In the genomic region with DNA sequence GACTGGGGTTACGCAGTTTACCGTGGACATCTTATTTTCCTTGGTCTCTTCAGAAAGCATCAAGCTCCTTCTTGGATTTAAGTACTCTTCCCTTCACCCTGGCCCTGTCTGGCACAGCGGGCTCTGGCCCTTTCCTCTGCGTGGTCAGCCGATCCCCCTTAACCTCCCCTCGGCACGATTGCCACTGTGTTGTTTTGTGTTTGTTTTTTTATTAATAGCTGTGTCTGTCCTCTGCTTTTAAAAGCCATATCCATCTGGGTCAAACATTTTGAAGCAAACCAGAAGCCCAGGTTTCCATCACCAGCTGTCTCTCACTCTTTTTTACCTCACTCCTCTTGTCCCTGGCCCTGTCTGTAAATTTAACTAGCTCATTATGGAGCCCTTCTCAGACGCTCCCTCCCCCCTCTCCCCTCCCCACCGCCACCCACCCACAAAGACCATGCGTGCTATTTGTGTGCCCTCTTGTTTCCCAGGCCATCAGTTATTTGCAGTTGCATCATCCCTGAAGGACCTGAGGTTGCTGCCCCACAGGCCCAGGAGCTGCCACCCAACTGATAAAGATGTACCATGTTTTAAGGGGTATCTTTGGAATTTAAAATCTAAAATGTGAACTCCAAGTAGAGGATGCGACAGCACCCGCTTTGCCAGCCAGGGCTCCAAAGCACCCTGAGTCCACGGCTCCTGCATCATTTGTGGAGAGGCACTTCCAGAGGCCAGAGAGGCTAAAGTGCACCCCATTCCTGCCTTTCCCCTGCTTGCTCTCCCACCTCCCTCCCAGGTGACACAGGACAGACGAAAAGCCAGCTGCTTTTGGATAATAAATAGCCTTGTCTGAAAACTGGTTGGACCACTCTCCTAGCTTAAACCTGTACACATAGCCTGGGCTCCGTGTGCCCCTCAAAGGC, we compare ENCODE assay signal across 9 cellular contexts. TPM values are rescaled to one million over a fixed set of nuclear protein-coding genes. Genes with fewer than 3 reads are reported as not detected.
DNase-seq lines count a peak whose midpoint lies in the region; ATAC-seq, FAIRE-seq and TF ChIP-seq lines count a peak whose summit lies in the region.
"Had no signal": no experiment of that assay in that cellular context is flagged by ENCODE, and none has a peak within 500 bp of the region (broad histone marks: within the 10 kb centered on the region; RNA-seq: fewer than 3 reads in every experiment).

No MANE protein-coding gene starts in this region.

- H3K4me3 ChIP-seq in HEK293 (ENCODE audit: low read depth, low read length) (no peak overlapping the region), duodenal mucosa (ENCODE audit: low read depth in 1 of 2, low read length in 2 of 2) (peak overlapping the region; percentile 50 to 67), small intestine (ENCODE audit: low read depth in 1 of 2, low read length in 2 of 2) (peak overlapping the region in 1 of 2 donors; percentile 95)
- H3K4me3 ChIP-seq: SJCRH30 had no signal

- CTCF ChIA-PET in HEK293 (lab: Yijun Ruan, JAX) = interaction anchor here (0.6 to 1.0 kb wide), 6 partner anchors 37 to 1230 kb away, joined by 3 to 4 read pairs (median 3); no protein-coding TSS in a partner anchor

- WGBS in small intestine, 3 donors = 34 to 42% (median 37%) methylated on average over 15 of the region's 15 CpGs

- TF ChIP-seq CTCF in HEK293 (tag by site-specific recombination; IDR thresholded peaks at IDR 0.05) = no peak

- H3K27me3 ChIP-seq in duodenal mucosa (ENCODE audit: control insufficient read depth in 1 of 2, insufficient read depth in 2 of 2, low read length in 2 of 2) (peaks cover 0 to 4% of the 10 kb centered on the region in 2 donors), small intestine (ENCODE audit: control insufficient read depth in 2 of 2, insufficient read depth in 2 of 2, low read length in 2 of 2) (peaks cover 0 to 2% of the 10 kb centered on the region in 2 donors)

- no peak overlapping the region for H3K27ac ChIP-seq in HEK293 (ENCODE audit: extremely low read depth, low read depth, low read length)
- H3K27ac ChIP-seq in duodenal mucosa (ENCODE audit: low read depth, low read length) = no peak overlapping the region
- peak overlapping the region; percentile 45 to 66 for H3K27ac ChIP-seq in small intestine (ENCODE audit: low read depth in 1 of 2, low read length in 1 of 2)
- H3K27ac ChIP-seq: SJCRH30 had no signal

- H3K4me1 ChIP-seq in HEK293 (ENCODE audit: control insufficient read depth, insufficient read depth, low read length) = peaks cover 26% of the 10 kb centered on the region
- peaks cover under 1 to 21% of the 10 kb centered on the region in 2 donors for H3K4me1 ChIP-seq in duodenal mucosa (ENCODE audit: control insufficient read depth in 1 of 2, insufficient read depth in 2 of 2, low read length in 2 of 2)
- peaks cover 0 to 3% of the 10 kb centered on the region in 2 donors for H3K4me1 ChIP-seq in small intestine (ENCODE audit: control insufficient read depth in 2 of 2, insufficient read depth in 1 of 2, low read depth in 1 of 2, low read length in 1 of 2)
- H3K4me1 ChIP-seq: SJCRH30 had no signal

- ATAC-seq in left ventricle myocardium superior = no peak

- POLR2A ChIA-PET in HEK293 (lab: Yijun Ruan, JAX) = no interaction called here

- no peaks in the 10 kb centered on the region for H3K36me3 ChIP-seq in HEK293 (ENCODE audit: control insufficient read depth in 2 of 2, insufficient read depth in 1 of 2, low read length in 2 of 2)
- H3K36me3 ChIP-seq in duodenal mucosa (ENCODE audit: control insufficient read depth in 1 of 2, insufficient read depth in 2 of 2, low read length in 2 of 2) = no peaks in the 10 kb centered on the region
- no peaks in the 10 kb centered on the region for H3K36me3 ChIP-seq in small intestine (ENCODE audit: control insufficient read depth in 2 of 2, insufficient read depth in 2 of 2, low read length in 2 of 2)
- H3K36me3 ChIP-seq: SJCRH30 had no signal

- H3K9me3 ChIP-seq in HEK293 (ENCODE audit: control insufficient read depth, insufficient read depth, low read depth, low read length) = no peaks in the 10 kb centered on the region
- no peaks in the 10 kb centered on the region for H3K9me3 ChIP-seq in duodenal mucosa (ENCODE audit: control insufficient read depth in 1 of 2, low read length in 2 of 2)
- H3K9me3 ChIP-seq in small intestine (ENCODE audit: control insufficient read depth, low read depth) = no peaks in the 10 kb centered on the region
- H3K9me3 ChIP-seq: SJCRH30 had no signal

- intact Hi-C loops in left ventricle myocardium superior (cut with micrococcal nuclease) = no loop called here

- no peak for FAIRE-seq in small intestine (lab: Jason Lieb, UNC)

- H3K9ac ChIP-seq in duodenal mucosa (ENCODE audit: low read depth in 1 of 2, low read length in 2 of 2) = peak overlapping the region; percentile 49 to 63

- DNase-seq in NCI-H748 treated with DMSO at 0.1 percent for 48 hours (lab: John Stamatoyannopoulos, UW) (peak; percentile 42), small intestine (peak; percentile 33), OCI-M2 (lab: John Stamatoyannopoulos, UW; ENCODE audit: unreplicated experiment) (no peak), hepatic stellate cell (ENCODE audit: low spot score) (no peak), left ventricle myocardium superior (no peak)
- DNase-seq: erythroblast, SJCRH30 had no signal

TF ChIP-seq in HEK293, 187 proteins besides CTCF, POLR2A, EP300 and RAD21 (continues in another document):
- TF ChIP-seq ZFP41 (tag by site-specific recombination; IDR thresholded peaks at IDR 0.05; ENCODE audit: borderline replicate concordance) = no peak
- TF ChIP-seq, protein P1, sequence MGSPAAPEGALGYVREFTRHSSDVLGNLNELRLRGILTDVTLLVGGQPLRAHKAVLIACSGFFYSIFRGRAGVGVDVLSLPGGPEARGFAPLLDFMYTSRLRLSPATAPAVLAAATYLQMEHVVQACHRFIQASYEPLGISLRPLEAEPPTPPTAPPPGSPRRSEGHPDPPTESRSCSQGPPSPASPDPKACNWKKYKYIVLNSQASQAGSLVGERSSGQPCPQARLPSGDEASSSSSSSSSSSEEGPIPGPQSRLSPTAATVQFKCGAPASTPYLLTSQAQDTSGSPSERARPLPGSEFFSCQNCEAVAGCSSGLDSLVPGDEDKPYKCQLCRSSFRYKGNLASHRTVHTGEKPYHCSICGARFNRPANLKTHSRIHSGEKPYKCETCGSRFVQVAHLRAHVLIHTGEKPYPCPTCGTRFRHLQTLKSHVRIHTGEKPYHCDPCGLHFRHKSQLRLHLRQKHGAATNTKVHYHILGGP (tag by site-specific recombination; IDR thresholded peaks at IDR 0.05) = no peak
- peak; percentile 56 for TF ChIP-seq ZFHX2 (tag by site-specific recombination; conservative IDR thresholded peaks at IDR 0.05)
- TF ChIP-seq ZNF350 (tag by site-specific recombination; IDR thresholded peaks at IDR 0.05) = no peak
- TF ChIP-seq ZNF416 (tag by site-specific recombination; IDR thresholded peaks at IDR 0.05) = no peak
- no peak for TF ChIP-seq ZNF157 (tag by site-specific recombination; IDR thresholded peaks at IDR 0.05)
- TF ChIP-seq ZNF626 (tag by site-specific recombination; IDR thresholded peaks at IDR 0.05) = no peak
- TF ChIP-seq, protein P2, sequence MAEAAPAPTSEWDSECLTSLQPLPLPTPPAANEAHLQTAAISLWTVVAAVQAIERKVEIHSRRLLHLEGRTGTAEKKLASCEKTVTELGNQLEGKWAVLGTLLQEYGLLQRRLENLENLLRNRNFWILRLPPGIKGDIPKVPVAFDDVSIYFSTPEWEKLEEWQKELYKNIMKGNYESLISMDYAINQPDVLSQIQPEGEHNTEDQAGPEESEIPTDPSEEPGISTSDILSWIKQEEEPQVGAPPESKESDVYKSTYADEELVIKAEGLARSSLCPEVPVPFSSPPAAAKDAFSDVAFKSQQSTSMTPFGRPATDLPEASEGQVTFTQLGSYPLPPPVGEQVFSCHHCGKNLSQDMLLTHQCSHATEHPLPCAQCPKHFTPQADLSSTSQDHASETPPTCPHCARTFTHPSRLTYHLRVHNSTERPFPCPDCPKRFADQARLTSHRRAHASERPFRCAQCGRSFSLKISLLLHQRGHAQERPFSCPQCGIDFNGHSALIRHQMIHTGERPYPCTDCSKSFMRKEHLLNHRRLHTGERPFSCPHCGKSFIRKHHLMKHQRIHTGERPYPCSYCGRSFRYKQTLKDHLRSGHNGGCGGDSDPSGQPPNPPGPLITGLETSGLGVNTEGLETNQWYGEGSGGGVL (tag by site-specific recombination; IDR thresholded peaks at IDR 0.05) = peak; percentile 58; the same call in 1 of the 2 replicates
- TF ChIP-seq, protein P3, sequence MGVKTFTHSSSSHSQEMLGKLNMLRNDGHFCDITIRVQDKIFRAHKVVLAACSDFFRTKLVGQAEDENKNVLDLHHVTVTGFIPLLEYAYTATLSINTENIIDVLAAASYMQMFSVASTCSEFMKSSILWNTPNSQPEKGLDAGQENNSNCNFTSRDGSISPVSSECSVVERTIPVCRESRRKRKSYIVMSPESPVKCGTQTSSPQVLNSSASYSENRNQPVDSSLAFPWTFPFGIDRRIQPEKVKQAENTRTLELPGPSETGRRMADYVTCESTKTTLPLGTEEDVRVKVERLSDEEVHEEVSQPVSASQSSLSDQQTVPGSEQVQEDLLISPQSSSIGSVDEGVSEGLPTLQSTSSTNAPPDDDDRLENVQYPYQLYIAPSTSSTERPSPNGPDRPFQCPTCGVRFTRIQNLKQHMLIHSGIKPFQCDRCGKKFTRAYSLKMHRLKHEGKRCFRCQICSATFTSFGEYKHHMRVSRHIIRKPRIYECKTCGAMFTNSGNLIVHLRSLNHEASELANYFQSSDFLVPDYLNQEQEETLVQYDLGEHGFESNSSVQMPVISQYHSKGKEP (tag by site-specific recombination; IDR thresholded peaks at IDR 0.05) = no peak
- TF ChIP-seq OSR2 (tag by site-specific recombination; IDR thresholded peaks at IDR 0.05) = no peak
- no peak for TF ChIP-seq TCF7L2 (IDR thresholded peaks at IDR 0.05; ENCODE audit: borderline replicate concordance, low read depth, low read length)
- no peak for TF ChIP-seq MEIS1 (CRISPR knock-in tag; IDR thresholded peaks at IDR 0.05; ENCODE audit: borderline replicate concordance)

RNA-seq across cellular contexts. Expression of a gene that starts 3.9 kb away (rescaled TPM):
- polyA plus RNA-seq in small intestine = 1 to 10 TPM in 1 of 3 donors, under 1 TPM in 2; 0.45 to 2.4 (median 0.54) TPM
- total RNA-seq in left ventricle myocardium superior = 0.20 TPM

Comparison
In these comparisons a context has a peak if more than half of its experiments do, and no peak if none do; other contexts are left out.
1. H3K27ac ChIP-seq: peak in small intestine (2 of 2); none in HEK293 (single experiment) and duodenal mucosa (single experiment).
2. DNase-seq: peak in NCI-H748 treated with DMSO at 0.1 percent for 48 hours (single experiment) and small intestine (single experiment); none in OCI-M2 (single experiment), hepatic stellate cell (single experiment) and left ventricle myocardium superior (single experiment).